In genomic region chr18:3599861-3600260, GRCh38 we compare ENCODE assay signal across 1 cellular context.
A peak's percentile ranks its signal among the peaks of the same experiment; 100 is the strongest.
TF ChIP-seq lines count a peak whose summit lies in the region.

No MANE protein-coding gene starts in this region.

TF ChIP-seq in HepG2, 621 proteins besides CTCF, POLR2A, EP300 and RAD21 (continued from another document):
- TF ChIP-seq ZNF362 (CRISPR knock-in tag; IDR thresholded peaks at IDR 0.05; ENCODE audit: borderline replicate concordance) (peak; percentile 32; the same call in 1 of the 2 replicates), NR1H2 (CRISPR knock-in tag; IDR thresholded peaks at IDR 0.05; ENCODE audit: borderline replicate concordance, low read depth) (no peak), ZNF17 (CRISPR knock-in tag; IDR thresholded peaks at IDR 0.05) (no peak), ZNF234 (CRISPR knock-in tag; conservative IDR thresholded peaks at IDR 0.05) (no peak), SOX13 (IDR thresholded peaks at IDR 0.05) (no peak), SOX13 (CRISPR knock-in tag; conservative IDR thresholded peaks at IDR 0.05 in 1 of 2, IDR thresholded peaks at IDR 0.05 in 1 of 2) (peak in 1 of 2 experiments; percentile 53; a peak in 2 of 4 replicates), ZMAT3 (CRISPR knock-in tag; conservative IDR thresholded peaks at IDR 0.05) (no peak), MED1 (CRISPR knock-in tag; IDR thresholded peaks at IDR 0.05) (peak; percentile 42; the same call in 1 of the 2 replicates), ZKSCAN8 (CRISPR knock-in tag; IDR thresholded peaks at IDR 0.05; ENCODE audit: borderline replicate concordance) (no peak), ZNF280B (CRISPR knock-in tag; IDR thresholded peaks at IDR 0.05; ENCODE audit: borderline replicate concordance) (no peak), HOXA5 (CRISPR knock-in tag; IDR thresholded peaks at IDR 0.05) (no peak), CREBL2 (CRISPR knock-in tag; IDR thresholded peaks at IDR 0.05; ENCODE audit: borderline replicate concordance) (no peak), HDAC2 (CRISPR knock-in tag; IDR thresholded peaks at IDR 0.05) (no peak), ZSCAN5A (CRISPR knock-in tag; IDR thresholded peaks at IDR 0.05; ENCODE audit: borderline replicate concordance) (no peak), IKZF4 (CRISPR knock-in tag; IDR thresholded peaks at IDR 0.05; ENCODE audit: borderline replicate concordance, low read depth, not compliant biosample characterization) (no peak), ZNF687 (CRISPR knock-in tag; IDR thresholded peaks at IDR 0.05) (0 out of 2 replicates have a peak, but pooled peaks have one; percentile 7), GZF1 (CRISPR knock-in tag; IDR thresholded peaks at IDR 0.05) (no peak), E2F1 (CRISPR knock-in tag; IDR thresholded peaks at IDR 0.05) (no peak), SOX5 (CRISPR knock-in tag; IDR thresholded peaks at IDR 0.05; ENCODE audit: borderline replicate concordance) (peak; percentile 36; the same call in 1 of the 2 replicates), GATAD2A (CRISPR knock-in tag; IDR thresholded peaks at IDR 0.05) (peak; percentile 56), NFYB (CRISPR knock-in tag; IDR thresholded peaks at IDR 0.05) (no peak), GPBP1L1 (CRISPR knock-in tag; IDR thresholded peaks at IDR 0.05) (no peak), ZFX (CRISPR knock-in tag; IDR thresholded peaks at IDR 0.05; ENCODE audit: low read depth) (no peak), TBX2 (CRISPR knock-in tag; IDR thresholded peaks at IDR 0.05; ENCODE audit: borderline replicate concordance) (peak; percentile 20; the same call in 1 of the 2 replicates), NR2F1 (CRISPR knock-in tag; IDR thresholded peaks at IDR 0.05) (peak in 1 of 2 experiments; percentile 29; a peak in 1 of 4 replicates), GMEB2 (CRISPR knock-in tag; IDR thresholded peaks at IDR 0.05; ENCODE audit: low read depth) (no peak), HIC2 (CRISPR knock-in tag; IDR thresholded peaks at IDR 0.05; ENCODE audit: low read depth) (no peak), DRAP1 (CRISPR knock-in tag; IDR thresholded peaks at IDR 0.05) (no peak)
